In the genomic region with DNA sequence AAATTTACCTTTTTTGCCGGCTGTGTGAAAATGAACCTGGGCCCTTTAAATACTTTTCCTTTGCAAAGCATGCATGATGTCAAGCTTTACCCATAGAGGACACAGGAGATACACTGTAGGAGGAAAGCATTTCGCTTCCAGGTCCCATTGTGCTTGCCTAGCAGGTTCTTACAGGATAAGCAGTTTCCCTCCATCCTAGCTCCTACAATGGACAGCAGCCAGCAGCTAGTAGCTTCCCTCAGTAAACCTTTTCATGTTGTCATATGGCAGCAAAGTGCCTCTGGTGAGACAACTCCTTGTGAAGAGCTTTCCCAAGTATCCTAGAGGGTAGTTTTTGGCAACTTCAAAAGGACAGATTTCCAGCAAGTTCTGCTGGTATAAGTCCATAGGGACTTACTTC, we compare ENCODE assay signal across 2 cellular contexts.
TF ChIP-seq lines count a peak whose summit lies in the region.

No MANE protein-coding gene starts in this region.

TF ChIP-seq in GM23338, 12 proteins besides CTCF, POLR2A, EP300 and RAD21 (continued from another document):
- TF ChIP-seq, protein P1, sequence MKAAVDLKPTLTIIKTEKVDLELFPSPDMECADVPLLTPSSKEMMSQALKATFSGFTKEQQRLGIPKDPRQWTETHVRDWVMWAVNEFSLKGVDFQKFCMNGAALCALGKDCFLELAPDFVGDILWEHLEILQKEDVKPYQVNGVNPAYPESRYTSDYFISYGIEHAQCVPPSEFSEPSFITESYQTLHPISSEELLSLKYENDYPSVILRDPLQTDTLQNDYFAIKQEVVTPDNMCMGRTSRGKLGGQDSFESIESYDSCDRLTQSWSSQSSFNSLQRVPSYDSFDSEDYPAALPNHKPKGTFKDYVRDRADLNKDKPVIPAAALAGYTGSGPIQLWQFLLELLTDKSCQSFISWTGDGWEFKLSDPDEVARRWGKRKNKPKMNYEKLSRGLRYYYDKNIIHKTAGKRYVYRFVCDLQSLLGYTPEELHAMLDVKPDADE (IDR thresholded peaks at IDR 0.05), result no peak
- TF ChIP-seq ZNF114 (CRISPR knock-in tag; IDR thresholded peaks at IDR 0.05), result no peak
- peak; percentile 59 for TF ChIP-seq REST (IDR thresholded peaks at IDR 0.05; ENCODE audit: unreplicated experiment)
- TF ChIP-seq JUNB (IDR thresholded peaks at IDR 0.05; ENCODE audit: unreplicated experiment), result no peak
- TF ChIP-seq ZNF331 (CRISPR knock-in tag; IDR thresholded peaks at IDR 0.05; ENCODE audit: low read depth), result no peak
- no peak for TF ChIP-seq NANOG (IDR thresholded peaks at IDR 0.05; ENCODE audit: borderline replicate concordance)
- TF ChIP-seq, protein P2, sequence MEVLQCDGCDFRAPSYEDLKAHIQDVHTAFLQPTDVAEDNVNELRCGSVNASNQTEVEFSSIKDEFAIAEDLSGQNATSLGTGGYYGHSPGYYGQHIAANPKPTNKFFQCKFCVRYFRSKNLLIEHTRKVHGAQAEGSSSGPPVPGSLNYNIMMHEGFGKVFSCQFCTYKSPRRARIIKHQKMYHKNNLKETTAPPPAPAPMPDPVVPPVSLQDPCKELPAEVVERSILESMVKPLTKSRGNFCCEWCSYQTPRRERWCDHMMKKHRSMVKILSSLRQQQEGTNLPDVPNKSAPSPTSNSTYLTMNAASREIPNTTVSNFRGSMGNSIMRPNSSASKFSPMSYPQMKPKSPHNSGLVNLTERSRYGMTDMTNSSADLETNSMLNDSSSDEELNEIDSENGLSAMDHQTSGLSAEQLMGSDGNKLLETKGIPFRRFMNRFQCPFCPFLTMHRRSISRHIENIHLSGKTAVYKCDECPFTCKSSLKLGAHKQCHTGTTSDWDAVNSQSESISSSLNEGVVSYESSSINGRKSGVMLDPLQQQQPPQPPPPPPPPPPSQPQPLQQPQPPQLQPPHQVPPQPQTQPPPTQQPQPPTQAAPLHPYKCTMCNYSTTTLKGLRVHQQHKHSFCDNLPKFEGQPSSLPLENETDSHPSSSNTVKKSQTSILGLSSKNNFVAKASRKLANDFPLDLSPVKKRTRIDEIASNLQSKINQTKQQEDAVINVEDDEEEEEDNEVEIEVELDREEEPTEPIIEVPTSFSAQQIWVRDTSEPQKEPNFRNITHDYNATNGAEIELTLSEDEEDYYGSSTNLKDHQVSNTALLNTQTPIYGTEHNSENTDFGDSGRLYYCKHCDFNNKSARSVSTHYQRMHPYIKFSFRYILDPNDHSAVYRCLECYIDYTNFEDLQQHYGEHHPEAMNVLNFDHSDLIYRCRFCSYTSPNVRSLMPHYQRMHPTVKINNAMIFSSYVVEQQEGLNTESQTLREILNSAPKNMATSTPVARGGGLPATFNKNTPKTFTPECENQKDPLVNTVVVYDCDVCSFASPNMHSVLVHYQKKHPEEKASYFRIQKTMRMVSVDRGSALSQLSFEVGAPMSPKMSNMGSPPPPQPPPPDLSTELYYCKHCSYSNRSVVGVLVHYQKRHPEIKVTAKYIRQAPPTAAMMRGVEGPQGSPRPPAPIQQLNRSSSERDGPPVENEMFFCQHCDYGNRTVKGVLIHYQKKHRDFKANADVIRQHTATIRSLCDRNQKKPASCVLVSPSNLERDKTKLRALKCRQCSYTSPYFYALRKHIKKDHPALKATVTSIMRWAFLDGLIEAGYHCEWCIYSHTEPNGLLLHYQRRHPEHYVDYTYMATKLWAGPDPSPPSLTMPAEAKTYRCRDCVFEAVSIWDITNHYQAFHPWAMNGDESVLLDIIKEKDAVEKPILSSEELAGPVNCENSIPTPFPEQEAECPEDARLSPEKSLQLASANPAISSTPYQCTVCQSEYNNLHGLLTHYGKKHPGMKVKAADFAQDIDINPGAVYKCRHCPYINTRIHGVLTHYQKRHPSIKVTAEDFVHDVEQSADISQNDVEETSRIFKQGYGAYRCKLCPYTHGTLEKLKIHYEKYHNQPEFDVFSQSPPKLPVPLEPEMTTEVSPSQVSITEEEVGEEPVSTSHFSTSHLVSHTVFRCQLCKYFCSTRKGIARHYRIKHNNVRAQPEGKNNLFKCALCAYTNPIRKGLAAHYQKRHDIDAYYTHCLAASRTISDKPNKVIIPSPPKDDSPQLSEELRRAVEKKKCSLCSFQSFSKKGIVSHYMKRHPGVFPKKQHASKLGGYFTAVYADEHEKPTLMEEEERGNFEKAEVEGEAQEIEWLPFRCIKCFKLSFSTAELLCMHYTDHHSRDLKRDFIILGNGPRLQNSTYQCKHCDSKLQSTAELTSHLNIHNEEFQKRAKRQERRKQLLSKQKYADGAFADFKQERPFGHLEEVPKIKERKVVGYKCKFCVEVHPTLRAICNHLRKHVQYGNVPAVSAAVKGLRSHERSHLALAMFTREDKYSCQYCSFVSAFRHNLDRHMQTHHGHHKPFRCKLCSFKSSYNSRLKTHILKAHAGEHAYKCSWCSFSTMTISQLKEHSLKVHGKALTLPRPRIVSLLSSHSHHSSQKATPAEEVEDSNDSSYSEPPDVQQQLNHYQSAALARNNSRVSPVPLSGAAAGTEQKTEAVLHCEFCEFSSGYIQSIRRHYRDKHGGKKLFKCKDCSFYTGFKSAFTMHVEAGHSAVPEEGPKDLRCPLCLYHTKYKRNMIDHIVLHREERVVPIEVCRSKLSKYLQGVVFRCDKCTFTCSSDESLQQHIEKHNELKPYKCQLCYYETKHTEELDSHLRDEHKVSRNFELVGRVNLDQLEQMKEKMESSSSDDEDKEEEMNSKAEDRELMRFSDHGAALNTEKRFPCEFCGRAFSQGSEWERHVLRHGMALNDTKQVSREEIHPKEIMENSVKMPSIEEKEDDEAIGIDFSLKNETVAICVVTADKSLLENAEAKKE (CRISPR knock-in tag; IDR thresholded peaks at IDR 0.05), result no peak

TF ChIP-seq in H1, 55 proteins besides CTCF, POLR2A, EP300 and RAD21 (continued from another document):
- TF ChIP-seq E2F6 (IDR thresholded peaks at IDR 0.05) (no peak), YY1 (IDR thresholded peaks at IDR 0.05; ENCODE audit: low read depth, low read length) (no peak), SAP30 (IDR thresholded peaks at IDR 0.05; ENCODE audit: insufficient read depth, insufficient replicate concordance, low read length) (no peak)
- TF ChIP-seq, protein P3, sequence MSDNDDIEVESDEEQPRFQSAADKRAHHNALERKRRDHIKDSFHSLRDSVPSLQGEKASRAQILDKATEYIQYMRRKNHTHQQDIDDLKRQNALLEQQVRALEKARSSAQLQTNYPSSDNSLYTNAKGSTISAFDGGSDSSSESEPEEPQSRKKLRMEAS (IDR thresholded peaks at IDR 0.05), result 0 out of 2 replicates have a peak, but pooled peaks have one; percentile 12
